Comparison of ENCODE assay signal across 1 cellular context in the genomic region with DNA sequence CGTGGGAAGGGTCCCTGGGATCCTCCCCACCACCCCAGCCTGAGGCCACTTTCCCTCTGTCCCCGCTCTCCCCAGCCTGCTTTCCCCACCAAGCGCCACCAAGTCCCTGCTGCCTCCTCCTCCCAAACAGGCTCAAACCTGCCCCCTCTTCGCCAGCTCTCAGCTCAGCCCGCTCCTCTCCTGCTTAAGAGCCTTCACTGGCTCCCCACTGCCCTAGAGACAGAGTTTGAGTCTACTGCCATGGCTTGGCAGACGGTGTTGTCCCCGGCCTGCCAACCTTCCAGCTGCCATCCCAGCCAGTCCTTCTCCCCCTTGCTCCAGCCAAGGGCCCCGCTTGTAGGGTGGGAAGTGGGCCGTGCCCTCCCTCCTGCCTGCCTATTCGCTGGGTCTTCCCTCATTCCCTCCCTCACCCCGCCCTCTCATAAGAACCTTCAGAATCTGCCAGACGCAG.
TF ChIP-seq lines count a peak whose summit lies in the region.

No MANE protein-coding gene starts in this region.

TF ChIP-seq in H1, 55 proteins besides CTCF, POLR2A, EP300 and RAD21:
- TF ChIP-seq KDM1A (IDR thresholded peaks at IDR 0.05; ENCODE audit: borderline replicate concordance, low read length): peak; percentile 40
- no peak for TF ChIP-seq POU5F1 (IDR thresholded peaks at IDR 0.05; ENCODE audit: low read depth, low read length)
